Comparison of ENCODE assay signal across 8 cellular contexts in the genomic region with DNA sequence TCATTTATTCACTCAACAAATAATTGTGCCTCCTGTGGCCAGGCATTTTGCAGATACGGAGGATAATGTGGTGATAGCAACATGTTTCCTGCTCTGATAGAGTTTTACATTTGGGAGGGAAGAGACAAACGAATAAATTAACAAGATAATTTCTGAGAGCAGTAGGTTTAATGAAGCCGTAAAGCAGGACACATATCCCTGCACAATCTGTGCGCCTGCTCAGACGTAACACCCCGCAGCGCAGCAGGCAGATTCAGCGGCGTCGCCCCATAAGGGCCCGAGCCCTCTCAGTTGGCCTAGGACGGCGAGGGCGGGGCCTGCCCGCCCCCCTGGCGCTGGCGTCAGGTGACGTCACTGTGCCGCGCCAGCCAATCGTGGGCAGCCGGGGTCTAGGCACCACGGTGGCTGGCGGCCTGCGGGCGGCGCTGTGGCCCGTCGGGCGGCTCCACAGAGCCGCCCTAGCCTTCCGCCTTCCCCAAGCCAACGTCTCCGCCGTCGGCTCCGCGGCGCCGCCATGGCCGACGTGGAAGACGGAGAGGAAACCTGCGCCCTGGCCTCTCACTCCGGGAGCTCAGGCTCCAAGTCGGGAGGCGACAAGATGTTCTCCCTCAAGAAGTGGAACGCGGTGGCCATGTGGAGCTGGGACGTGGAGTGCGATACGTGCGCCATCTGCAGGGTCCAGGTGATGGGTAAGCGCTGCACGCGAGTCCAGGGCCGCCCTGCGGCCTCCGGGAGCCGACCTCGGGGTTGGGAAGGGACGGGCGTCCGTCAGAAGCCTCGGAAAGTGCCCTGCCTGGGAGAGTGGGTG. TPM values are rescaled to one million over a fixed set of nuclear protein-coding genes. Genes with fewer than 3 reads are reported as not detected.
DNase-seq lines count a peak whose midpoint lies in the region; ATAC-seq and TF ChIP-seq lines count a peak whose summit lies in the region.

A gene (plus strand): TSS at position 471 of the 808 bp plus-strand sequence. CDS start 44 bp downstream, at position 515.

- peak within 1 kb of the TSS; percentile 95 for H3K27ac ChIP-seq in C4-2B
- H3K27ac ChIP-seq in coronary artery: peak within 1 kb of the TSS; percentile 91 to 92

- peak within 1 kb of the TSS; percentile 98 for H3K27ac Mint-ChIP-seq in activated CD4-positive, alpha-beta T cell treated with anti-CD3 and anti-CD28 coated beads, Interleukin-2, amount 10 ng/mL, durations not matched to agents 24 days and 14 days

- ATAC-seq in GM19328 (IDR thresholded peaks at IDR 0.05; ENCODE audit: unreplicated experiment) (peak; percentile 96), HG03520 (IDR thresholded peaks at IDR 0.05; ENCODE audit: unreplicated experiment) (peak; percentile 93)

- intact Hi-C loops in activated CD4-positive, alpha-beta T cell treated with anti-CD3 and anti-CD28 coated beads, Interleukin-2, amount 10 ng/mL, durations not matched to agents 24 days and 14 days (cut with micrococcal nuclease): loop anchor here (1.0 to 10.0 kb wide), 9 partner anchors 58 to 793 kb away; a partner anchor contains a TSS

- peaks cover 3% of the 10 kb centered on the region for H3K27me3 Mint-ChIP-seq in activated CD4-positive, alpha-beta T cell treated with anti-CD3 and anti-CD28 coated beads, Interleukin-2, amount 10 ng/mL, durations not matched to agents 24 days and 14 days

- peak within 1 kb of the TSS; percentile 92 for H3K4me3 Mint-ChIP-seq in activated CD4-positive, alpha-beta T cell treated with anti-CD3 and anti-CD28 coated beads, Interleukin-2, amount 10 ng/mL, durations not matched to agents 24 days and 14 days

- TF ChIP-seq CTCF in C4-2B (conservative IDR thresholded peaks at IDR 0.05) (peak; percentile 100), coronary artery (IDR thresholded peaks at IDR 0.05) (peak; percentile 94)

- peaks cover 23% of the 10 kb centered on the region for H3K4me1 Mint-ChIP-seq in activated CD4-positive, alpha-beta T cell treated with anti-CD3 and anti-CD28 coated beads, Interleukin-2, amount 10 ng/mL, durations not matched to agents 24 days and 14 days

- peaks cover 12% of the 10 kb centered on the region for H3K36me3 Mint-ChIP-seq in activated CD4-positive, alpha-beta T cell treated with anti-CD3 and anti-CD28 coated beads, Interleukin-2, amount 10 ng/mL, durations not matched to agents 24 days and 14 days (ENCODE audit: low read depth)

- DNase-seq in NCI-H526 treated with DMSO at 0.1 percent for 48 hours (lab: John Stamatoyannopoulos, UW) (peak; percentile 88), coronary artery (ENCODE audit: low spot score) (peak; percentile 96), left kidney (ENCODE audit: low read depth, low spot score) (peak; percentile 98)
- peak; percentile 99 for DNase-seq in activated CD4-positive, alpha-beta T cell treated with anti-CD3 and anti-CD28 coated beads, Interleukin-2, amount 10 ng/mL, durations not matched to agents 24 days and 14 days
- peak; percentile 96 to 97 for DNase-seq in stimulated activated CD4-positive, alpha-beta T cell treated with anti-CD3 and anti-CD28 coated beads, Interleukin-2, amount 100 ng/mL, for 24 hours

- peak within 1 kb of the TSS; percentile 86 for H3K4me3 ChIP-seq in coronary artery

- H3K9me3 Mint-ChIP-seq in activated CD4-positive, alpha-beta T cell treated with anti-CD3 and anti-CD28 coated beads, Interleukin-2, amount 10 ng/mL, durations not matched to agents 24 days and 14 days: no peaks in the 10 kb centered on the region

RNA-seq across cellular contexts. Expression of the gene that starts here (rescaled TPM):
- total RNA-seq in activated CD4-positive, alpha-beta T cell treated with anti-CD3 and anti-CD28 coated beads, Interleukin-2, amount 10 ng/mL, durations not matched to agents 24 days and 14 days: 67.3 and 72.5 TPM in 2 replicates

Comparison
In these comparisons a context has a peak if more than half of its experiments do, and no peak if none do; other contexts are left out.
1. Peak in every context shown above with its lines: DNase-seq, ATAC-seq, H3K4me3 ChIP-seq and H3K27ac ChIP-seq.